14 cellular contexts compared by ENCODE assay signal in the genomic region with DNA sequence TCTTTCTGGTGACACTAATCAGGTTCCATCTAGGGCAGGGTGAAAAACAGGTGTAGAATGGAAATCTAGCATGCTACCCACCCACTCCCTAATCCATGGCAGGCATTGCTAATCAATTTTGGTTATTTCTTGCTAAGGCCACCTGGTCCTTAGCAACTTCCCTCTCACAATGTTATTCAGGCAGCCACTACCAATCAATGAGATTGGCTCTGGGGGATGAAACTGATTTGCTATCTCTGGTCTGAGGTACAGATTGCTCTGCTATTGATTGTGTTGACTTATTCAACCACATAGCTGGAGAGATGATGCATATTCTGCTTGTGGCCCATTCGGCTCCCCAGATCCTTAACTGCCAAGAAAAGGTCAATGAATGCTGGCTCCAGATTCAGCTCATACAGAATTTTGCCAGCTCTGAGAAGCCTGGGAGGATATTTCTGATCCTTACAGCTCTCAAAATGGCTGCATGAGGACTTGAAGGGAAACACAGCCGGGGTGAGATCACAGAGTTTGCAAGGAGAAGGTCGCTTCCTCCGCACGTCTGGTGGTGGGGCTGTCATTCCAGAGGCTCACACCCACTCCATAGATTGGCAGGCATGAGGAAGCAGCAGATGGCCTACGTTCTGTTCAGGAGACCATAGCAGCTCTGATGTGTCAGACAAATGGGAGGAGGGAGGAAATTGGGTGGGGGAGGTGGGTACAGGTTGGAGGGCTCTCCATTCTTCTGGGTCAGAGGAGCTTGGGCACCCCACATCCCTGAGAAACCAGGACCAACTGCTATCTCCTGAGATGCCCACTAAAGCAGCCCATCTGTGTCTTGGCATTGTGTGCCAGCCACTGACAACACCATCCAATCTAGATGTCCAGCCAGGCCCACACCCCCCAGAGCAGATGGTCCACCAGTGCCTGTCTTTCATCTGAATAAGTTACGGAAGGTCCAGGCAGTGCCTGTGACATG. TPM values are rescaled to one million over a fixed set of nuclear protein-coding genes. Genes with fewer than 3 reads are reported as not detected.
A peak's percentile ranks its signal among the peaks of the same experiment; 100 is the strongest.
DNase-seq lines count a peak whose midpoint lies in the region; ATAC-seq, FAIRE-seq and TF ChIP-seq lines count a peak whose summit lies in the region.
"Had no signal": no experiment of that assay in that cellular context is flagged by ENCODE, and none has a peak within 500 bp of the region (broad histone marks: within the 10 kb centered on the region; RNA-seq: fewer than 3 reads in every experiment).

No MANE protein-coding gene starts in this region.

- no peak for TF ChIP-seq RAD21 in H1 (IDR thresholded peaks at IDR 0.05 in 1 of 2, conservative IDR thresholded peaks at IDR 0.05 in 1 of 2; ENCODE audit: low read depth in 2 of 2, low read length in 2 of 2)

- no peak overlapping the region for H2BK120ac ChIP-seq in H1 (replicated peaks; ENCODE audit: low read depth, low read length)

- no peaks in the 10 kb centered on the region for H3K36me3 Mint-ChIP-seq in activated T-cell treated with anti-CD3 and anti-CD28 coated beads, Interleukin-2, amount 50 U/mL, for 24 hours (ENCODE audit: low read depth)
- no peaks in the 10 kb centered on the region for H3K36me3 Mint-ChIP-seq in T-cell
- peaks cover 0 to 8% of the 10 kb centered on the region in 2 donors for H3K36me3 Mint-ChIP-seq in stimulated activated naive B cell treated with anti-CD40 and anti-IgM and Interleukin-4, amounts not matched to agents 10 μg/mL and 1 μg/mL and 100 μg/mL, for 72 hours

- no peak overlapping the region for H2AFZ ChIP-seq in H1 (ENCODE audit: low read length)

- H2BK20ac ChIP-seq in H1 (ENCODE audit: low read length): peak overlapping the region; percentile 17; the same call in 1 of the 2 replicates

- H3K27ac ChIP-seq in H1 (ENCODE audit: low read depth, low read length): no peak overlapping the region

- no peak overlapping the region for H3K14ac ChIP-seq in H1 (ENCODE audit: insufficient read length)

- H3K9me3 Mint-ChIP-seq in activated T-cell treated with anti-CD3 and anti-CD28 coated beads, Interleukin-2, amount 50 U/mL, for 24 hours: no peaks in the 10 kb centered on the region
- H3K9me3 Mint-ChIP-seq in T-cell: no peaks in the 10 kb centered on the region
- H3K9me3 Mint-ChIP-seq in stimulated activated naive B cell treated with anti-CD40 and anti-IgM and Interleukin-4, amounts not matched to agents 10 μg/mL and 1 μg/mL and 100 μg/mL, for 72 hours: peaks cover 0 to 1% of the 10 kb centered on the region in 2 donors
- H3K9me3 Mint-ChIP-seq: nephron had no signal

- H2BK12ac ChIP-seq in H1 (ENCODE audit: low read depth, low read length): peak overlapping the region; percentile 45; the same call in 1 of the 2 replicates

- no peak for TF ChIP-seq POLR2A in H1 (IDR thresholded peaks at IDR 0.05; ENCODE audit: control extremely low read depth in 1 of 2, low read depth in 2 of 2, low read length in 2 of 2)

- H3K18ac ChIP-seq in H1 (ENCODE audit: extremely low read depth, low read length): peak overlapping the region; percentile 39; the same call in 1 of the 2 replicates

- H3K4me1 Mint-ChIP-seq in activated T-cell treated with anti-CD3 and anti-CD28 coated beads, Interleukin-2, amount 50 U/mL, for 24 hours (ENCODE audit: low read depth): peaks cover 27% of the 10 kb centered on the region
- H3K4me1 Mint-ChIP-seq in T-cell: peaks cover 18 to 23% (median 19%) of the 10 kb centered on the region in 3 donors
- H3K4me1 Mint-ChIP-seq in stimulated activated naive B cell treated with anti-CD40 and anti-IgM and Interleukin-4, amounts not matched to agents 10 μg/mL and 1 μg/mL and 100 μg/mL, for 72 hours: peaks cover 19 to 20% of the 10 kb centered on the region in 2 donors

- no peaks in the 10 kb centered on the region for H4K20me1 ChIP-seq in H1 (replicated peaks in 1 of 2; ENCODE audit: control insufficient read depth in 1 of 2, insufficient read depth in 2 of 2, low read length in 2 of 2)

- no peak overlapping the region for H3K23ac ChIP-seq in H1 (ENCODE audit: insufficient read length)

- H4K5ac ChIP-seq in H1 (ENCODE audit: insufficient read length, low read depth, low read length): no peak overlapping the region

- POLR2A ChIA-PET in T-cell (lab: Charles Lee): interaction anchor here in 1 of 2 donors (0.6 to 0.8 kb wide), 2 partner anchors 10 to 130 kb away, joined by 3 read pairs; no protein-coding TSS in a partner anchor
- POLR2A ChIA-PET in H1 (lab: Charles Lee; ENCODE audit: partially characterized antibody): interaction anchor here (0.8 to 1.3 kb wide), 5 partner anchors 10 to 34 kb away, joined by 3 to 4 read pairs (median 3); no protein-coding TSS in a partner anchor

- 83% methylated on average over 7 of the region's 7 CpGs; no CpG with 5 or more reads in 1 of the 2 experiments for WGBS in H1 (ENCODE audit: extremely low coverage in 1 of 2, insufficient coverage in 1 of 2, insufficient read length in 1 of 2, insufficient replicate concordance in 2 of 2, low coverage in 1 of 2, low lambda C conversion rate in 2 of 2, missing lambda C conversion rate in 1 of 2), 2 experiments

- H3K4me3 ChIP-seq in H1 (ENCODE audit: extremely low read depth in 1 of 4, insufficient read depth in 2 of 4, low read depth in 3 of 4, low read length in 4 of 4): no peak overlapping the region

- H3K27me3 Mint-ChIP-seq in activated T-cell treated with anti-CD3 and anti-CD28 coated beads, Interleukin-2, amount 50 U/mL, for 24 hours: no peaks in the 10 kb centered on the region
- peaks cover under 1 to 3% of the 10 kb centered on the region in 2 donors for H3K27me3 Mint-ChIP-seq in T-cell
- peaks cover 10% of the 10 kb centered on the region in 2 donors for H3K27me3 Mint-ChIP-seq in stimulated activated naive B cell treated with anti-CD40 and anti-IgM and Interleukin-4, amounts not matched to agents 10 μg/mL and 1 μg/mL and 100 μg/mL, for 72 hours

- peak overlapping the region; percentile 25; the same call in 1 of the 2 replicates for H2BK5ac ChIP-seq in H1 (ENCODE audit: low read depth, low read length)

- no peak overlapping the region for H3K4ac ChIP-seq in H1 (replicated peaks; ENCODE audit: insufficient read length, low read depth, low read length)

- no peaks in the 10 kb centered on the region; the same call in 1 of the 2 replicates for H3K23me2 ChIP-seq in H1 (ENCODE audit: low read depth, low read length)

- peak overlapping the region; percentile 90; the same call in 1 of the 2 replicates for H2BK15ac ChIP-seq in H1 (ENCODE audit: low read length)

- no peak overlapping the region for H3K9ac ChIP-seq in H1 (replicated peaks in 1 of 4; ENCODE audit: extremely low read depth in 1 of 4, low read depth in 3 of 4, low read length in 3 of 4)

- no peaks in the 10 kb centered on the region for H3K9me3 ChIP-seq in H1 (ENCODE audit: insufficient read depth in 2 of 2, low read depth in 1 of 2, low read length in 1 of 2)

- H3K27ac Mint-ChIP-seq in activated T-cell treated with anti-CD3 and anti-CD28 coated beads, Interleukin-2, amount 50 U/mL, for 24 hours: peak overlapping the region; percentile 96
- H3K27ac Mint-ChIP-seq in T-cell: peak overlapping the region; percentile 85 to 95
- H3K27ac Mint-ChIP-seq in stimulated activated naive B cell treated with anti-CD40 and anti-IgM and Interleukin-4, amounts not matched to agents 10 μg/mL and 1 μg/mL and 100 μg/mL, for 72 hours: peak overlapping the region; percentile 9
- H3K27ac Mint-ChIP-seq: nephron had no signal

- no peak overlapping the region for H3K4me3 Mint-ChIP-seq in activated T-cell treated with anti-CD3 and anti-CD28 coated beads, Interleukin-2, amount 50 U/mL, for 24 hours
- H3K4me3 Mint-ChIP-seq in T-cell: peak overlapping the region in 1 of 3 donors; percentile 62
- no peak overlapping the region for H3K4me3 Mint-ChIP-seq in stimulated activated naive B cell treated with anti-CD40 and anti-IgM and Interleukin-4, amounts not matched to agents 10 μg/mL and 1 μg/mL and 100 μg/mL, for 72 hours
- H3K4me3 Mint-ChIP-seq: nephron had no signal

- H3K4me1 ChIP-seq in H1 (replicated peaks in 1 of 4; ENCODE audit: control insufficient read depth in 3 of 4, insufficient read depth in 4 of 4, low read length in 3 of 4): peaks cover 14 to 18% (median 16%) of the 10 kb centered on the region in 4 experiments

- no peak for TF ChIP-seq CTCF in H1 (IDR thresholded peaks at IDR 0.05; ENCODE audit: control extremely low read depth in 1 of 3, insufficient read depth in 1 of 3, low read depth in 1 of 3, low read length in 3 of 3)

- CTCF ChIA-PET in T-cell (lab: Charles Lee) (interaction anchor here (0.6 to 0.7 kb wide), 2 partner anchors 18 to 104 kb away, joined by 4 to 7 read pairs; no protein-coding TSS in a partner anchor), H1 (lab: Charles Lee; ENCODE audit: partially characterized antibody) (interaction anchor here (0.9 to 2.8 kb wide), 12 partner anchors 10 to 133 kb away, joined by 3 to 18 read pairs (median 4); no protein-coding TSS in a partner anchor)

- no peaks in the 10 kb centered on the region; a peak in 1 of 7 replicates for H3K27me3 ChIP-seq in H1 (replicated peaks in 1 of 4; ENCODE audit: control insufficient read depth in 3 of 4, extremely low read depth in 1 of 4, insufficient read depth in 3 of 4, low read length in 3 of 4)

- no peak for ATAC-seq in T-cell (replicated peaks in 1 of 4)
- ATAC-seq in stimulated activated naive B cell treated with anti-CD40 and anti-IgM and Interleukin-4, amounts not matched to agents 10 μg/mL and 1 μg/mL and 100 μg/mL, for 72 hours (replicated peaks): no peak
- ATAC-seq in HG03280 (IDR thresholded peaks at IDR 0.05; ENCODE audit: unreplicated experiment): no peak

- no peak for FAIRE-seq in H1 (lab: Jason Lieb, UNC)
- FAIRE-seq: A204.1, endometrium, H54, TTC549 had no signal

- no peak for DNase-seq in activated T-cell treated with anti-CD3 and anti-CD28 coated beads, Interleukin-2, amount 50 U/mL, for 24 hours
- DNase-seq in activated T-cell treated with anti-CD3 and anti-CD28 coated beads, Interleukin-2, amount 50 U/mL, for 48 hours: no peak
- no peak for DNase-seq in T-cell
- DNase-seq in H1 (ENCODE audit: low read depth in 1 of 2, low spot score in 2 of 2): no peak
- DNase-seq in stimulated activated naive B cell treated with anti-CD40 and anti-IgM and Interleukin-4, amounts not matched to agents 10 μg/mL and 1 μg/mL and 100 μg/mL, for 72 hours: no peak
- DNase-seq in effector CD4-positive, alpha-beta T cell: no peak
- no peak for DNase-seq in HuH-7.5 (ENCODE audit: low spot score)

- 0 out of 2 replicates have a peak overlapping the region, but pooled peaks have one; percentile 31 for H2AK5ac ChIP-seq in H1 (ENCODE audit: low read depth, low read length)

- H3K4me2 ChIP-seq in H1 (ENCODE audit: insufficient read depth in 1 of 2, low read depth in 2 of 2, low read length in 2 of 2): no peak overlapping the region

- H3K79me2 ChIP-seq in H1 (ENCODE audit: control insufficient read depth in 1 of 2, insufficient read depth in 2 of 2, low read length in 2 of 2): no peaks in the 10 kb centered on the region

- no peak overlapping the region for H4K91ac ChIP-seq in H1 (replicated peaks; ENCODE audit: insufficient read length, low read length)

- no peak for TF ChIP-seq EP300 in H1 (IDR thresholded peaks at IDR 0.05; ENCODE audit: borderline replicate concordance in 1 of 2, low read depth in 2 of 2, low read length in 2 of 2)

- H3K36me3 ChIP-seq in H1 (ENCODE audit: control insufficient read depth in 2 of 4, insufficient read depth in 4 of 4, low read length in 3 of 4): no peaks in the 10 kb centered on the region

- H3K56ac ChIP-seq in H1 (replicated peaks; ENCODE audit: insufficient read length, low read depth, low read length): no peak overlapping the region

- no peaks in the 10 kb centered on the region; the same call in 1 of the 2 replicates for H3K79me1 ChIP-seq in H1 (ENCODE audit: low read depth, low read length)

- H4K8ac ChIP-seq in H1 (ENCODE audit: extremely low read depth, insufficient read depth, low read length): no peak overlapping the region

RNA-seq across cellular contexts. Expression of a gene that starts 22.3 kb away (rescaled TPM):
- total RNA-seq in T-cell: 1 to 10 TPM in 1 of 5 donors, under 1 TPM in 1, not detected in 3; 0.49 to 1.6 TPM
- total RNA-seq in H1 (2021; fragmentation: NEBNext Ultra II Directional; extraction: Animal tissue kit (Norgen Biotek cat#: 25700)): 6.9 and 7.8 TPM in 2 replicates
- 8.5 and 16.1 TPM in 2 replicates for polyA plus RNA-seq in H1 (2011; rRNA removed)
- polyA plus RNA-seq in H1 (2011; cell fraction: cytosol; rRNA removed): 4.8 TPM
- 18.6 TPM for polyA plus RNA-seq in H1 (2011; cell fraction: nucleus; rRNA removed)
- 10.7 to 21.5 TPM (median 18.7 TPM) in 4 replicates for polyA plus RNA-seq in H1 (2012, experiment 1 of 2)
- 19.3 TPM for polyA plus RNA-seq in H1 (2012, experiment 2 of 2)
- polyA plus RNA-seq in H1 (2013, experiment 1 of 2): 11.1 TPM
- 10.2 TPM for polyA plus RNA-seq in H1 (2013, experiment 2 of 2)
- 5.6 and 13.9 TPM in 2 replicates for polyA minus RNA-seq in H1 (2011; rRNA and poly(A)+ RNA removed)
- 5.6 TPM for polyA minus RNA-seq in H1 (2011; cell fraction: cytosol; rRNA and poly(A)+ RNA removed)
- polyA minus RNA-seq in H1 (2011; cell fraction: nucleus; rRNA and poly(A)+ RNA removed): 7.6 TPM
- total RNA-seq: subcutaneous adipose tissue had no signal

RNA-seq across cellular contexts. Expression of a gene that starts 32.2 kb away (rescaled TPM):
- total RNA-seq in T-cell: 100 to 1,000 TPM; 121 to 176 (median 123) TPM
- 57.7 and 65.7 TPM in 2 replicates for total RNA-seq in H1 (2021; fragmentation: NEBNext Ultra II Directional; extraction: Animal tissue kit (Norgen Biotek cat#: 25700))
- polyA plus RNA-seq in H1 (2011; rRNA removed): 38.8 and 74.8 TPM in 2 replicates
- polyA plus RNA-seq in H1 (2011; cell fraction: cytosol; rRNA removed): 35.5 TPM
- polyA plus RNA-seq in H1 (2011; cell fraction: nucleus; rRNA removed): 143 TPM
- 54.3 to 66.0 TPM (median 57.0 TPM) in 4 replicates for polyA plus RNA-seq in H1 (2012, experiment 1 of 2)
- polyA plus RNA-seq in H1 (2012, experiment 2 of 2): 18.9 TPM
- 30.5 TPM for polyA plus RNA-seq in H1 (2013, experiment 1 of 2)
- 27.9 TPM for polyA plus RNA-seq in H1 (2013, experiment 2 of 2)
- 52.7 and 53.4 TPM in 2 replicates for polyA minus RNA-seq in H1 (2011; rRNA and poly(A)+ RNA removed)
- polyA minus RNA-seq in H1 (2011; cell fraction: cytosol; rRNA and poly(A)+ RNA removed): 41.7 TPM
- 69.0 TPM for polyA minus RNA-seq in H1 (2011; cell fraction: nucleus; rRNA and poly(A)+ RNA removed)

RNA-seq across cellular contexts. Expression of a gene that starts 59.4 kb away (rescaled TPM):
- 1 to 10 TPM; 2.4 to 5.7 (median 4.6) TPM for total RNA-seq in T-cell
- 55.5 and 57.2 TPM in 2 replicates for total RNA-seq in H1 (2021; fragmentation: NEBNext Ultra II Directional; extraction: Animal tissue kit (Norgen Biotek cat#: 25700))
- polyA plus RNA-seq in H1 (2011; rRNA removed): 75.0 and 99.6 TPM in 2 replicates
- 70.3 TPM for polyA plus RNA-seq in H1 (2011; cell fraction: cytosol; rRNA removed)
- polyA plus RNA-seq in H1 (2011; cell fraction: nucleus; rRNA removed): 39.1 TPM
- polyA plus RNA-seq in H1 (2012, experiment 1 of 2): 46.5 to 58.4 TPM (median 54.3 TPM) in 4 replicates
- 39.4 TPM for polyA plus RNA-seq in H1 (2012, experiment 2 of 2)
- 51.2 TPM for polyA plus RNA-seq in H1 (2013, experiment 1 of 2)
- 48.0 TPM for polyA plus RNA-seq in H1 (2013, experiment 2 of 2)
- polyA minus RNA-seq in H1 (2011; rRNA and poly(A)+ RNA removed): 68.1 and 68.2 TPM in 2 replicates
- polyA minus RNA-seq in H1 (2011; cell fraction: cytosol; rRNA and poly(A)+ RNA removed): 15.8 TPM
- polyA minus RNA-seq in H1 (2011; cell fraction: nucleus; rRNA and poly(A)+ RNA removed): 28.2 TPM

Comparison
In these comparisons a context has a peak if more than half of its experiments do, and no peak if none do; other contexts are left out.
1. H3K27ac Mint-ChIP-seq: peak in every context shown above with its lines; median percentile 96 in activated T-cell treated with anti-CD3 and anti-CD28 coated beads, Interleukin-2, amount 50 U/mL, for 24 hours; 90 in T-cell; 9 in stimulated activated naive B cell treated with anti-CD40 and anti-IgM and Interleukin-4, amounts not matched to agents 10 μg/mL and 1 μg/mL and 100 μg/mL, for 72 hours.